In genomic region chr13:25899952-25900351, GRCh38 we compare ENCODE assay signal across 1 cellular context.
TF ChIP-seq lines count a peak whose summit lies in the region.

No MANE protein-coding gene starts in this region.

TF ChIP-seq in GM23338, 12 proteins besides CTCF, POLR2A, EP300 and RAD21:
- TF ChIP-seq POLR2AphosphoS5 (IDR thresholded peaks at IDR 0.05; ENCODE audit: low read depth) = no peak
- no peak for TF ChIP-seq CREB1 (CRISPR knock-in tag; IDR thresholded peaks at IDR 0.05; ENCODE audit: low read depth)
- TF ChIP-seq REST (IDR thresholded peaks at IDR 0.05; ENCODE audit: unreplicated experiment) = no peak
- TF ChIP-seq JUNB (IDR thresholded peaks at IDR 0.05; ENCODE audit: unreplicated experiment) = no peak
- no peak for TF ChIP-seq STAT1 (IDR thresholded peaks at IDR 0.05; ENCODE audit: unreplicated experiment)
- TF ChIP-seq ZNF114 (CRISPR knock-in tag; IDR thresholded peaks at IDR 0.05) = no peak
- TF ChIP-seq ETS1 (IDR thresholded peaks at IDR 0.05) = no peak
- TF ChIP-seq EZH2 (IDR thresholded peaks at IDR 0.05; ENCODE audit: low read depth, unreplicated experiment) = no peak
- TF ChIP-seq ZNF331 (CRISPR knock-in tag; IDR thresholded peaks at IDR 0.05; ENCODE audit: low read depth) = no peak
- no peak for TF ChIP-seq ZNF462 (CRISPR knock-in tag; IDR thresholded peaks at IDR 0.05)
- no peak for TF ChIP-seq EZH2phosphoT487 (IDR thresholded peaks at IDR 0.05; ENCODE audit: unreplicated experiment)
- TF ChIP-seq NANOG (IDR thresholded peaks at IDR 0.05; ENCODE audit: borderline replicate concordance) = no peak
